ENCODE assay signal across 8 cellular contexts in genomic region chr7:89002942-89003618, GRCh38.
DNase-seq lines count a peak whose midpoint lies in the region; ATAC-seq and TF ChIP-seq lines count a peak whose summit lies in the region.

No MANE protein-coding gene starts in this region.

- no peaks in the 10 kb centered on the region for H3K79me2 ChIP-seq in neural progenitor cell (ENCODE audit: low read depth)

- H3K4me3 ChIP-seq in heart left ventricle (peak overlapping the region in 9 of 12 donors; percentile 11 to 51 (median 22)), suprapubic skin (peak overlapping the region; percentile 24), neural progenitor cell (no peak overlapping the region)

- no peaks in the 10 kb centered on the region for H3K4me1 ChIP-seq in heart left ventricle
- no peaks in the 10 kb centered on the region for H3K4me1 ChIP-seq in suprapubic skin
- no peaks in the 10 kb centered on the region for H3K4me1 ChIP-seq in neural progenitor cell

- no peak for TF ChIP-seq EP300 in suprapubic skin (IDR thresholded peaks at IDR 0.05)

- no peak overlapping the region for H3K4me3 Mint-ChIP-seq in neural progenitor cell

- no peaks in the 10 kb centered on the region for H3F3A ChIP-seq in neural progenitor cell (ENCODE audit: low read depth)

- H3K36me3 ChIP-seq in heart left ventricle, result no peaks in the 10 kb centered on the region
- H3K36me3 ChIP-seq in suprapubic skin, result no peaks in the 10 kb centered on the region
- no peaks in the 10 kb centered on the region for H3K36me3 ChIP-seq in neural progenitor cell

- DNase-seq in heart left ventricle (no peak), Right ventricle myocardium inferior (ENCODE audit: missing footprints) (no peak), suprapubic skin (ENCODE audit: low spot score in 2 of 2) (no peak), islet precursor cell (no peak), neural progenitor cell (ENCODE audit: low spot score) (no peak), posterior cingulate gyrus (no peak)
- peak; percentile 3 for DNase-seq in central memory CD4-positive, alpha-beta T cell

- H3K9me3 Mint-ChIP-seq in neural progenitor cell, result no peaks in the 10 kb centered on the region

- no peak for TF ChIP-seq CTCF in heart left ventricle (IDR thresholded peaks at IDR 0.05)
- TF ChIP-seq CTCF in suprapubic skin (IDR thresholded peaks at IDR 0.05), result no peak
- TF ChIP-seq CTCF in neural progenitor cell (IDR thresholded peaks at IDR 0.05), result no peak

- no peak for ATAC-seq in heart left ventricle
- no peak for ATAC-seq in Right ventricle myocardium inferior
- peak; percentile 74 for ATAC-seq in HG03108 (IDR thresholded peaks at IDR 0.05; ENCODE audit: unreplicated experiment)

- intact Hi-C loops in heart left ventricle (cut with DNase I) (no loop called here), Right ventricle myocardium inferior (cut with DNase I) (no loop called here), posterior cingulate gyrus (cut with DNase I) (no loop called here)

- H4K20me1 ChIP-seq in neural progenitor cell (ENCODE audit: low read depth), result no peaks in the 10 kb centered on the region

- no peak overlapping the region for H2AFZ ChIP-seq in neural progenitor cell (replicated peaks)

- no peaks in the 10 kb centered on the region for H3K36me3 Mint-ChIP-seq in neural progenitor cell

- H3K27ac ChIP-seq in heart left ventricle (no peak overlapping the region), suprapubic skin (no peak overlapping the region), neural progenitor cell (no peak overlapping the region)

- 49 to 63% (median 53%) methylated on average over 2 of the region's 2 CpGs for WGBS in heart left ventricle, 4 donors
- WGBS in suprapubic skin, result 28% methylated on average over 2 of the region's 2 CpGs

- H3K9me3 ChIP-seq in heart left ventricle, result no peaks in the 10 kb centered on the region
- H3K9me3 ChIP-seq in suprapubic skin, result no peaks in the 10 kb centered on the region
- no peaks in the 10 kb centered on the region for H3K9me3 ChIP-seq in neural progenitor cell (ENCODE audit: low read depth)

- no peak overlapping the region for H3K27ac Mint-ChIP-seq in neural progenitor cell

- no peak for TF ChIP-seq POLR2A in heart left ventricle (IDR thresholded peaks at IDR 0.05)
- TF ChIP-seq POLR2A in suprapubic skin (IDR thresholded peaks at IDR 0.05), result no peak

- H3K27me3 Mint-ChIP-seq in neural progenitor cell (ENCODE audit: insufficient read depth, low read depth), result no peaks in the 10 kb centered on the region

- no peaks in the 10 kb centered on the region for H3K4me1 Mint-ChIP-seq in neural progenitor cell

- no peak overlapping the region for H3K4me2 ChIP-seq in neural progenitor cell

- H3K9ac ChIP-seq in neural progenitor cell, result no peak overlapping the region

- H3K27me3 ChIP-seq in heart left ventricle (no peaks in the 10 kb centered on the region), suprapubic skin (no peaks in the 10 kb centered on the region), neural progenitor cell (no peaks in the 10 kb centered on the region)
